ENCODE assay signal across 8 cellular contexts in genomic region chr10:132397671-132398565, GRCh38. TPM values are rescaled to one million over a fixed set of nuclear protein-coding genes. Genes with fewer than 3 reads are reported as not detected.
DNase-seq lines count a peak whose midpoint lies in the region; ATAC-seq and TF ChIP-seq lines count a peak whose summit lies in the region.

No MANE protein-coding gene starts in this region.

- no peaks in the 10 kb centered on the region for H3K36me3 ChIP-seq in liver (ENCODE audit: control insufficient read depth in 4 of 4, insufficient read depth in 3 of 4, low read depth in 1 of 4, low read length in 3 of 4)
- H3K36me3 ChIP-seq in stomach smooth muscle (ENCODE audit: control insufficient read depth in 2 of 2, insufficient read depth in 2 of 2, low read length in 2 of 2), result no peaks in the 10 kb centered on the region

- no peak for TF ChIP-seq CTCF in liver (IDR thresholded peaks at IDR 0.05; ENCODE audit: low read depth, low read length, missing input control)

- H3K4me3 ChIP-seq in liver (ENCODE audit: low read depth in 1 of 3, low read length in 3 of 3), result peak overlapping the region; percentile 20 to 84 (median 51)
- H3K4me3 ChIP-seq in stomach smooth muscle (ENCODE audit: low read length in 2 of 2), result peak overlapping the region; percentile 55 to 81

- peak overlapping the region; percentile 75 to 87 for H3K27ac ChIP-seq in liver (ENCODE audit: low read depth in 1 of 2, low read length in 2 of 2)
- no peak overlapping the region for H3K27ac ChIP-seq in stomach smooth muscle (ENCODE audit: low read length)

- H3K9me3 ChIP-seq in liver (ENCODE audit: control insufficient read depth in 4 of 4, low read length in 3 of 4) (no peaks in the 10 kb centered on the region), stomach smooth muscle (ENCODE audit: control insufficient read depth in 2 of 2, low read length in 2 of 2) (no peaks in the 10 kb centered on the region)

- 28% methylated on average over 40 of the region's 40 CpGs for WGBS in liver

- H3K9ac ChIP-seq in liver (ENCODE audit: low read depth in 1 of 2, low read length in 2 of 2), result peak overlapping the region in 1 of 2 donors; percentile 90
- peak overlapping the region; percentile 52 to 69 for H3K9ac ChIP-seq in stomach smooth muscle (ENCODE audit: low read length in 2 of 2)

- H3K27me3 ChIP-seq in liver (ENCODE audit: control insufficient read depth in 4 of 4, insufficient read depth in 4 of 4, low read length in 3 of 4) (no peaks in the 10 kb centered on the region), stomach smooth muscle (ENCODE audit: control insufficient read depth in 1 of 2, insufficient read depth in 2 of 2, low read length in 2 of 2) (no peaks in the 10 kb centered on the region)

- ATAC-seq in HG03378 (IDR thresholded peaks at IDR 0.05; ENCODE audit: unreplicated experiment), result peak; percentile 35

- H3K4me1 ChIP-seq in liver (ENCODE audit: control insufficient read depth in 4 of 4, insufficient read depth in 4 of 4, low read length in 3 of 4) (peaks cover 5 to 25% (median 10%) of the 10 kb centered on the region in 4 donors), stomach smooth muscle (ENCODE audit: control insufficient read depth, insufficient read depth, low read length) (peaks cover 46% of the 10 kb centered on the region)

- DNase-seq in NCI-H2227 (lab: John Stamatoyannopoulos, UW; ENCODE audit: unreplicated experiment) (peak; percentile 33), NCI-H2227 treated with DMSO at 0.1 percent for 48 hours (lab: John Stamatoyannopoulos, UW) (no peak), T follicular helper cell (ENCODE audit: low read depth) (peak; percentile 25), cerebellum (ENCODE audit: low spot score) (peak; percentile 48), activated gamma-delta T cell treated with Interleukin-2 at 50 U/mL for 16 hours (no peak)

- TF ChIP-seq RAD21 in liver (IDR thresholded peaks at IDR 0.05), result peak in 1 of 2 donors; percentile 27

TF ChIP-seq in liver, 16 proteins besides CTCF, POLR2A, EP300 and RAD21:
- TF ChIP-seq YY1 (IDR thresholded peaks at IDR 0.05) (peak; percentile 42), EGR1 (IDR thresholded peaks at IDR 0.05; ENCODE audit: low read depth in 2 of 2) (no peak), SP1 (IDR thresholded peaks at IDR 0.05) (peak; percentile 23)
TF ChIP-seq in liver: peak in this region for 2.

RNA-seq across cellular contexts. Expression of gene PWWP2B, which starts 0.9 kb away (rescaled TPM):
- total RNA-seq in cerebellum (4.7 TPM), liver (1 to 10 TPM; 3.2 to 4.1 TPM)
- 1 to 10 TPM in 1 of 2 donors, under 1 TPM in 1; 0.75 to 4.2 TPM for polyA plus RNA-seq in liver

Comparison
In these comparisons a context has a peak if more than half of its experiments do, and no peak if none do; other contexts are left out.
1. DNase-seq: peak in NCI-H2227 (single experiment), T follicular helper cell (single experiment) and cerebellum (single experiment); none in NCI-H2227 treated with DMSO at 0.1 percent for 48 hours (single experiment) and activated gamma-delta T cell treated with Interleukin-2 at 50 U/mL for 16 hours (single experiment).